ENCODE assay signal across 17 cellular contexts in the genomic region with DNA sequence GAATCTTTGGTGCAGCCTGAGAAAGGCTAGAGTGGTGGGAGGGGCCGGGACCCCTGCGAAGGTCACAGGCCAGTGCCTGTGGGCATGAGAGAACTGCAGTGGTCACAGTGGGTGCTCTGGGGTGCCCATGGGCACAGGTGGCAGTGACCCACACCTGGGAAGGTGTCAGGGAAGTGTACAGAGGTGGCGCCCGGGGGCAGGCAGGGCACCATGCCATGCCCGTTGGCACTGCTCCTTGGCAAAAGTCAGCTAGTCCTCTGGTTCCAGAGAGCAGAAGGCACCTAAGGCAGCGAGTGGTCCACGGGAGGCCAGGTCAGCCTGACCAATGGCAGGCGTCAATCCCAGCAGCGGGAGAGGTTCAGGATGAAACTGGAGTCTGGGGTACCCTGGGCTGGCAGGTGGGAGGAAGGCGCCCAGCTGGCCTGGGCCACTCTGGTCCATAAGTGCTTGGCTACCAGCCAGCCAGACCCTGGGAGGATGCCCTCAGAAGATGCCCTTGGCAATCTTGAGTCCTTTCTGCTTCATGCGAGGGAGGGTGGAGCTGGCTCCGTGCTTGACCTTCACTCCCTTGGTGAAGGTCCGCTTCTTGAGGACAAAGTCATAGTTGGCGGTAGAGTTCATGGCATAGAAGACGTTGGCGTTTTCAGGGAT. TPM values are rescaled to one million over a fixed set of nuclear protein-coding genes. Genes with fewer than 3 reads are reported as not detected.
DNase-seq lines count a peak whose midpoint lies in the region; ATAC-seq and TF ChIP-seq lines count a peak whose summit lies in the region.
"Had no signal": no experiment of that assay in that cellular context is flagged by ENCODE, and none has a peak within 500 bp of the region (broad histone marks: within the 10 kb centered on the region; RNA-seq: fewer than 3 reads in every experiment).

No MANE protein-coding gene starts in this region.

- ATAC-seq in natural killer cell treated with Interleukin-12 subunit alpha and Interleukin-12 subunit beta and Interleukin-15 and Interleukin-18, amount 100 ng/mL, for 72 hours: no peak
- ATAC-seq in natural killer cell (no peak), left lung (no peak), upper lobe of right lung (no peak)
- no peak for ATAC-seq in activated T-helper 17 cell treated with anti-CD3 and anti-CD28 coated beads, Interleukin-2, amount 50 U/mL, for 72 hours (replicated peaks)

- TF ChIP-seq CTCF in natural killer cell (IDR thresholded peaks at IDR 0.05): no peak
- no peak for TF ChIP-seq CTCF in left lung (IDR thresholded peaks at IDR 0.05)
- no peak for TF ChIP-seq CTCF in upper lobe of right lung (IDR thresholded peaks at IDR 0.05)
- no peak for TF ChIP-seq CTCF in type B pancreatic cell (conservative IDR thresholded peaks at IDR 0.05)

- H3K9me3 Mint-ChIP-seq in natural killer cell treated with Interleukin-12 subunit alpha and Interleukin-12 subunit beta and Interleukin-15 and Interleukin-18, amount 100 ng/mL, for 72 hours: peaks cover 7% of the 10 kb centered on the region
- H3K9me3 Mint-ChIP-seq in natural killer cell: peaks cover 0 to 7% of the 10 kb centered on the region in 2 donors
- peaks cover 5% of the 10 kb centered on the region for H3K9me3 Mint-ChIP-seq in activated T-helper 17 cell treated with anti-CD3 and anti-CD28 coated beads, Interleukin-2, amount 50 U/mL, for 72 hours
- H3K9me3 Mint-ChIP-seq in type B pancreatic cell: peaks cover 7% of the 10 kb centered on the region

- peaks cover 0 to 6% of the 10 kb centered on the region in 2 donors for H3K4me1 Mint-ChIP-seq in natural killer cell treated with Interleukin-12 subunit alpha and Interleukin-12 subunit beta and Interleukin-15 and Interleukin-18, amount 100 ng/mL, for 72 hours (ENCODE audit: low read depth in 2 of 2)
- H3K4me1 Mint-ChIP-seq in natural killer cell (peaks cover 0 to 4% of the 10 kb centered on the region in 2 donors), type B pancreatic cell (ENCODE audit: unreplicated experiment) (no peaks in the 10 kb centered on the region)
- peaks cover 6% of the 10 kb centered on the region for H3K4me1 Mint-ChIP-seq in activated T-helper 17 cell treated with anti-CD3 and anti-CD28 coated beads, Interleukin-2, amount 50 U/mL, for 72 hours

- H3K4me3 ChIP-seq in left lung (no peak overlapping the region), upper lobe of right lung (no peak overlapping the region)

- no peak overlapping the region for H3K4me3 Mint-ChIP-seq in natural killer cell treated with Interleukin-12 subunit alpha and Interleukin-12 subunit beta and Interleukin-15 and Interleukin-18, amount 100 ng/mL, for 72 hours
- no peak overlapping the region for H3K4me3 Mint-ChIP-seq in natural killer cell
- no peak overlapping the region for H3K4me3 Mint-ChIP-seq in activated T-helper 17 cell treated with anti-CD3 and anti-CD28 coated beads, Interleukin-2, amount 50 U/mL, for 72 hours
- no peak overlapping the region for H3K4me3 Mint-ChIP-seq in type B pancreatic cell
- H3K4me3 Mint-ChIP-seq: CD4-positive, CD25-positive, alpha-beta regulatory T cell; HFFc6 had no signal

- intact Hi-C loops in natural killer cell (cut with micrococcal nuclease): no loop called here
- intact Hi-C loops in left lung (cut with DNase I): no loop called here
- intact Hi-C loops in upper lobe of right lung (cut with DNase I): no loop called here

- no peaks in the 10 kb centered on the region for H3K27me3 ChIP-seq in left lung
- no peaks in the 10 kb centered on the region for H3K27me3 ChIP-seq in upper lobe of right lung

- H3K4me1 ChIP-seq in left lung (peaks cover 0 to 1% of the 10 kb centered on the region in 2 donors), upper lobe of right lung (no peaks in the 10 kb centered on the region)

- H3K9me3 ChIP-seq in left lung (peaks cover 0 to 16% of the 10 kb centered on the region in 2 donors), upper lobe of right lung (no peaks in the 10 kb centered on the region)

- H3K27me3 Mint-ChIP-seq in natural killer cell treated with Interleukin-12 subunit alpha and Interleukin-12 subunit beta and Interleukin-15 and Interleukin-18, amount 100 ng/mL, for 72 hours: no peaks in the 10 kb centered on the region
- H3K27me3 Mint-ChIP-seq in natural killer cell (ENCODE audit: low read depth in 2 of 2) (no peaks in the 10 kb centered on the region), type B pancreatic cell (no peaks in the 10 kb centered on the region)
- no peaks in the 10 kb centered on the region for H3K27me3 Mint-ChIP-seq in activated T-helper 17 cell treated with anti-CD3 and anti-CD28 coated beads, Interleukin-2, amount 50 U/mL, for 72 hours
- H3K27me3 Mint-ChIP-seq: CD4-positive, CD25-positive, alpha-beta regulatory T cell had no signal

- no peak overlapping the region for H3K27ac Mint-ChIP-seq in natural killer cell treated with Interleukin-12 subunit alpha and Interleukin-12 subunit beta and Interleukin-15 and Interleukin-18, amount 100 ng/mL, for 72 hours
- H3K27ac Mint-ChIP-seq in natural killer cell (no peak overlapping the region), type B pancreatic cell (no peak overlapping the region)
- peak overlapping the region; percentile 70 for H3K27ac Mint-ChIP-seq in activated T-helper 17 cell treated with anti-CD3 and anti-CD28 coated beads, Interleukin-2, amount 50 U/mL, for 72 hours
- H3K27ac Mint-ChIP-seq: HFFc6 had no signal

- H3K36me3 ChIP-seq in left lung (peaks cover 0 to 71% of the 10 kb centered on the region in 2 donors), upper lobe of right lung (peaks cover 61% of the 10 kb centered on the region)

- DNase-seq in natural killer cell treated with Interleukin-12 subunit alpha and Interleukin-12 subunit beta and Interleukin-15 and Interleukin-18, amount 100 ng/mL, for 72 hours (ENCODE audit: low spot score): peak; percentile 54
- DNase-seq in natural killer cell: no peak
- DNase-seq in left lung: peak; percentile 27 to 53
- peak; percentile 61 for DNase-seq in upper lobe of right lung
- DNase-seq in DMS 273 (lab: John Stamatoyannopoulos, UW; ENCODE audit: unreplicated experiment): no peak
- no peak for DNase-seq in type B pancreatic cell (ENCODE audit: extremely low spot score, unreplicated experiment)
- DNase-seq in T1000 (lab: John Stamatoyannopoulos, UW): no peak
- DNase-seq: Calu3; CD4-positive, CD25-positive, alpha-beta regulatory T cell; DMS79 treated with DMSO at 0.1 percent for 48 hours; GOT3; HFFc6; NCI-H1092; NCI-H69; SHP77 treated with DMSO at 0.1 percent for 48 hours had no signal

- H3K27ac ChIP-seq in left lung (no peak overlapping the region), upper lobe of right lung (no peak overlapping the region)
- H3K27ac ChIP-seq: KMS-11 had no signal

- H3K36me3 Mint-ChIP-seq in natural killer cell treated with Interleukin-12 subunit alpha and Interleukin-12 subunit beta and Interleukin-15 and Interleukin-18, amount 100 ng/mL, for 72 hours: peaks cover 11% of the 10 kb centered on the region
- H3K36me3 Mint-ChIP-seq in natural killer cell (peaks cover 11% of the 10 kb centered on the region), type B pancreatic cell (peaks cover 47% of the 10 kb centered on the region)
- peaks cover 75% of the 10 kb centered on the region for H3K36me3 Mint-ChIP-seq in activated T-helper 17 cell treated with anti-CD3 and anti-CD28 coated beads, Interleukin-2, amount 50 U/mL, for 72 hours (ENCODE audit: low read depth)

RNA-seq across cellular contexts. Expression of gene RALGDS, which starts 22.8 kb away (rescaled TPM):
- total RNA-seq in natural killer cell treated with Interleukin-12 subunit alpha and Interleukin-12 subunit beta and Interleukin-15 and Interleukin-18, amount 100 ng/mL, for 72 hours: 100 to 1,000 TPM; 138 to 159 TPM
- total RNA-seq in natural killer cell (100 to 1,000 TPM; 206 to 250 (median 208) TPM), left lung (10 to 100 TPM; 56.4 to 58.9 TPM), upper lobe of right lung (66.3 TPM), type B pancreatic cell (ENCODE audit: low replicate concordance) (64.8 and 86.3 TPM in 2 replicates)
- total RNA-seq in activated T-helper 17 cell treated with anti-CD3 and anti-CD28 coated beads, Interleukin-2, amount 50 U/mL, for 72 hours: 100 to 1,000 TPM; 101 to 156 TPM

RNA-seq across cellular contexts. Expression of gene CEL, which starts 36.4 kb away (rescaled TPM):
- 1 to 10 TPM in 1 of 2 donors, under 1 TPM in 1; 0.95 to 2.1 TPM for total RNA-seq in natural killer cell treated with Interleukin-12 subunit alpha and Interleukin-12 subunit beta and Interleukin-15 and Interleukin-18, amount 100 ng/mL, for 72 hours
- total RNA-seq in natural killer cell (under 1 TPM; 0.18 to 0.68 (median 0.42) TPM), left lung (1 to 10 TPM in 1 of 2 donors, under 1 TPM in 1; 0.47 to 1.1 TPM), upper lobe of right lung (0.75 TPM), type B pancreatic cell (ENCODE audit: low replicate concordance) (4.5 and 4.9 TPM in 2 replicates)
- total RNA-seq in activated T-helper 17 cell treated with anti-CD3 and anti-CD28 coated beads, Interleukin-2, amount 50 U/mL, for 72 hours: 1 to 10 TPM; 1.2 to 4.2 TPM

Comparison
In these comparisons a context has a peak if more than half of its experiments do, and no peak if none do; other contexts are left out.
1. DNase-seq: peak in natural killer cell treated with Interleukin-12 subunit alpha and Interleukin-12 subunit beta and Interleukin-15 and Interleukin-18, amount 100 ng/mL, for 72 hours (single experiment), left lung (2 of 2) and upper lobe of right lung (single experiment); none in natural killer cell (single experiment), DMS 273 (single experiment), type B pancreatic cell (single experiment) and T1000 (single experiment).